8 cellular contexts compared by ENCODE assay signal in the genomic region with DNA sequence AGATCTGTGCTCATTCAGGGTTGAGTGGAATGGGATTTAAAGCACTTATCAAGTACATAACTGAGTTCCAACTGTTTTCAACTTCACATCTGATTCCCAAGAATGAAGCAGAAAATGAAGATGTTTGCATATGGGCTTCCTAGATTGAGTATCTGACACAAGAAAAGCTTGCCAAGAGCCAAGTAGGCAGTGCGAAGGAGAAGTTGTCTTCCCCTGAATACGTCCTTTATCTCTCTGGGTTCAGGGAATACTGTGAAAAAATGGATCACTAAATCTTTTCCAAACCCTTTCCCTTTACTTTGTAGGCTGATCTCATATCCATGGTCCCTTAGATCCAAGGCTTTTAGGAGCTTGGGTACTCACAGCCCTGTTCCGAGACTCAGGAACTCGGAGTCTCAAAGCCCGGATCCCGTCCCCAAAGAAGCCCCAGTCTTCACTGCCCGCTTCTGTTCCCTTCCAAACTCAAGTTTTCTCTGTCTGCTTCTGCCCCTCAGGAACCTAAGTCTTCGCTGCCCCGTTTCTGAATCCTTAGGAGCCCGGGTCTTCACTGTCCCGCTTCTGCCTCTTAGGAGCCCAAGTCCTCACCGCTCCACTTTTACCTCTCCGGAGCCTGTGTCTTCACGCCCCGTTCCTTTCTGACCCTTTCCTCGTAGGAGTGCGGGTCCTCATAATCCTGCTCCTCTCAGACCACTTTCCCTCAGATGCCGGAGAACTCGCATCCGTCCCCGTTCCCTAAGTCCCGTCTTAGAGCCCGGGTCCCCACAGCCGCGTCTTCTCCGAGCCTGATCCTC. TPM values are rescaled to one million over a fixed set of nuclear protein-coding genes. Genes with fewer than 3 reads are reported as not detected.
DNase-seq lines count a peak whose midpoint lies in the region; ATAC-seq and TF ChIP-seq lines count a peak whose summit lies in the region.

No MANE protein-coding gene starts in this region.

- no peaks in the 10 kb centered on the region for H3K27me3 ChIP-seq in SJCRH30

- H3K36me3 ChIP-seq in SJCRH30, result no peaks in the 10 kb centered on the region

- DNase-seq in SJCRH30, result peak in 1 of 2 experiments; percentile 24
- DNase-seq in epithelial cell of prostate (ENCODE audit: low read depth, low spot score), result no peak
- no peak for DNase-seq in NOMO-1 treated with dmso at 0.1 percent for 144 hours (lab: John Stamatoyannopoulos, UW; ENCODE audit: unreplicated experiment)
- no peak for DNase-seq in glomerular visceral epithelial cell (ENCODE audit: extremely low spot score)

- H3K9me3 ChIP-seq in SJCRH30 (replicated peaks), result no peaks in the 10 kb centered on the region

- no peaks in the 10 kb centered on the region for H3K27me3 Mint-ChIP-seq in nephron (ENCODE audit: low read depth)

- no peak for TF ChIP-seq CTCF in nephron (IDR thresholded peaks at IDR 0.05; ENCODE audit: unreplicated experiment in 3 of 3)

- ATAC-seq in GM18505 (IDR thresholded peaks at IDR 0.05; ENCODE audit: unreplicated experiment) (peak; percentile 2), HG02759 (IDR thresholded peaks at IDR 0.05; ENCODE audit: unreplicated experiment) (peak; percentile 2), HG03469 (IDR thresholded peaks at IDR 0.05; ENCODE audit: unreplicated experiment) (no peak)

- peaks cover 7% of the 10 kb centered on the region for H3K4me1 ChIP-seq in SJCRH30

- no peaks in the 10 kb centered on the region for H3K9me3 Mint-ChIP-seq in nephron

- H3K4me1 Mint-ChIP-seq in nephron, result peaks cover 46% of the 10 kb centered on the region

- H3K4me3 ChIP-seq in SJCRH30, result peak overlapping the region; percentile 77

- peak overlapping the region; percentile 95 for H3K27ac ChIP-seq in SJCRH30
- H3K27ac ChIP-seq in epithelial cell of prostate, result peak overlapping the region; percentile 93

- peak overlapping the region; percentile 99 for H3K4me3 Mint-ChIP-seq in nephron

- H3K36me3 Mint-ChIP-seq in nephron (ENCODE audit: low read depth), result no peaks in the 10 kb centered on the region

- TF ChIP-seq POLR2A in GM18505 (IDR thresholded peaks at IDR 0.05; ENCODE audit: borderline replicate concordance, extremely low read depth, insufficient read depth, insufficient read length), result no peak

- H3K27ac Mint-ChIP-seq in nephron, result peak overlapping the region; percentile 96 to 99 (median 98)

RNA-seq across cellular contexts. Expression of a gene that starts 0.6 kb away (rescaled TPM):
- total RNA-seq in SJCRH30 (2014; rRNA removed; shearing (Covaris generic)), result 36.5 and 39.6 TPM in 2 replicates

RNA-seq across cellular contexts. Expression of a gene that starts 6.1 kb away (rescaled TPM):
- not detected in 2 replicates for total RNA-seq in SJCRH30 (2014; rRNA removed; shearing (Covaris generic))

RNA-seq across cellular contexts. Expression of a gene that starts 26.3 kb away (rescaled TPM):
- 10.0 and 10.6 TPM in 2 replicates for total RNA-seq in SJCRH30 (2014; rRNA removed; shearing (Covaris generic))

RNA-seq across cellular contexts. Expression of a gene that starts 50.2 kb away (rescaled TPM):
- total RNA-seq in SJCRH30 (2014; rRNA removed; shearing (Covaris generic)), result not detected in 2 replicates
